8 cellular contexts compared by ENCODE assay signal in the genomic region with DNA sequence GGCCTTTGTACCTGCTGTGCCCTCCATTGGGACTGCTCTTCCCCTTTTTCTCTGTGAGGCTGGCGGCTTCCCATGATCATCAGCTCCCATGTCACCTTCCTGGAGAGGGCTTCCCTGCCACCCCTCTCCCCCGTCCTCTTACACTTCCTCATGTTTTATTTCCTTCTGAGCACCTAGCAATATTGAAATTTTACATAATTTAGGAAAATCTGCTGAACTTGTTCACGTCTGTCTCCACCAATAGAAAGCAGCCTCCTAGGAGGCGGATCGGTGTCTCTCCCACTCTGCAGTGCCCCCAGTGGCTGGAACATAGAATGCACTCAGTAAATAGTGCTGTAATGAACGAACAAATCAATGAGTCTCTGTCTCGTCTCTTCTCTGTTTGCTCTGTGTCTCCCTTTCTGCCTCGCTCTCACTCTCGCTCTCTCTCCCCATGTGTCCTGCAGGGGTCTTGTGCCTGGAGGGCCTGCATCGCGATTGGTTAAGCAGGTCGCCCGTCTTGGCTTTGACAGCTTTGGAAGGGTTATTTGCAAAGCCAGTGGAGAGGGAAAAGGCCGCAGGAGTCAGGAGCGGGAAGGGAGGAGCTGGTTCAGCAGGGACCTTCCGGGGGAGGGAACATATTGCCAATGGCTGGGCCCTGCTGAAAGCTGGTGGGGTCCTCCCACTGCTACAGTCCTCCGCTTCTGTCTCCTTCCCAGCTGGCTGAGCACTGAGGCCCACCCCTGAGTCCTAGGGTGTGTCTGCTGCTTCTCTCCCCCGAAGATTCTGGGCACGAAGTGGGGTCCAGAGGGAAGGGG. TPM values are rescaled to one million over a fixed set of nuclear protein-coding genes. Genes with fewer than 3 reads are reported as not detected.
DNase-seq lines count a peak whose midpoint lies in the region; ATAC-seq and TF ChIP-seq lines count a peak whose summit lies in the region.

No MANE protein-coding gene starts in this region.

- H4K8ac ChIP-seq in mesenchymal stem cell (ENCODE audit: low read length) = peak overlapping the region; percentile 4

- H2BK12ac ChIP-seq in mesenchymal stem cell (ENCODE audit: low read length in 2 of 2) = no peak overlapping the region

- no peak overlapping the region for H2AK5ac ChIP-seq in mesenchymal stem cell (ENCODE audit: low read length, severe bottlenecking)

- peak overlapping the region; percentile 72 for H2AFZ ChIP-seq in mesenchymal stem cell (ENCODE audit: low read depth, low read length)

- DNase-seq in Caco-2 (peak; percentile 77 to 83), NCI-H82 (lab: John Stamatoyannopoulos, UW) (peak; percentile 85), mesenchymal stem cell (peak; percentile 65), DMS79 (lab: John Stamatoyannopoulos, UW) (no peak)
- peak; percentile 74 for DNase-seq in activated CD4-positive, alpha-beta memory T cell treated with anti-CD3 and anti-CD28 coated beads, Interleukin-2, amount 10 ng/mL, durations not matched to agents 7 days and 5 days
- peak; percentile 47 for DNase-seq in stimulated activated CD8-positive, alpha-beta memory T cell treated with anti-CD3 and anti-CD28 coated beads, Interleukin-12 subunit alpha, Interleukin-12 subunit beta, amount 100 ng/mL, for 1 hour (ENCODE audit: low read depth)

- no peak overlapping the region for H3K14ac ChIP-seq in mesenchymal stem cell (ENCODE audit: low read length in 2 of 2)

- no peak overlapping the region for H3K23ac ChIP-seq in mesenchymal stem cell (ENCODE audit: low read length in 2 of 2)

- H3K27me3 ChIP-seq in Caco-2 (replicated peaks; ENCODE audit: control insufficient read depth, insufficient read depth, low read length) (no peaks in the 10 kb centered on the region), endocrine pancreas (ENCODE audit: control insufficient read depth, insufficient read depth, low read length) (no peaks in the 10 kb centered on the region), mesenchymal stem cell (ENCODE audit: control insufficient read depth in 1 of 2, insufficient read depth in 1 of 2, low read length in 2 of 2) (no peaks in the 10 kb centered on the region)

- no peaks in the 10 kb centered on the region for H3K79me1 ChIP-seq in mesenchymal stem cell (replicated peaks; ENCODE audit: low read length, poor library complexity, severe bottlenecking)

- TF ChIP-seq CTCF in Caco-2 (IDR thresholded peaks at IDR 0.05; ENCODE audit: insufficient read depth in 1 of 2, low read depth in 1 of 2, low read length in 1 of 2, severe bottlenecking in 1 of 2, unreplicated experiment in 1 of 2) = peak; percentile 91 to 99

- peak overlapping the region; percentile 47 for H3K4me2 ChIP-seq in mesenchymal stem cell (ENCODE audit: low read length, poor library complexity, severe bottlenecking)

- H3K36me3 ChIP-seq in Caco-2 (ENCODE audit: control insufficient read depth, insufficient read depth, low read length) (no peaks in the 10 kb centered on the region), endocrine pancreas (ENCODE audit: control insufficient read depth, insufficient read depth, low read length) (no peaks in the 10 kb centered on the region), mesenchymal stem cell (ENCODE audit: control insufficient read depth in 1 of 2, insufficient read depth in 2 of 2, low read depth in 1 of 2, low read length in 2 of 2) (no peaks in the 10 kb centered on the region)

- H3K18ac ChIP-seq in mesenchymal stem cell (ENCODE audit: low read depth in 1 of 2, low read length in 2 of 2) = no peak overlapping the region

- H3K36me3 Mint-ChIP-seq in Caco-2 (ENCODE audit: insufficient read depth, unreplicated experiment) = no peaks in the 10 kb centered on the region
- peaks cover 4% of the 10 kb centered on the region for H3K36me3 Mint-ChIP-seq in activated CD4-positive, alpha-beta memory T cell treated with anti-CD3 and anti-CD28 coated beads, Interleukin-2, amount 10 ng/mL, durations not matched to agents 7 days and 5 days (ENCODE audit: low read depth)

- POLR2A ChIA-PET in Caco-2 (lab: Charles Lee) = no interaction called here
- POLR2A ChIA-PET in activated CD4-positive, alpha-beta memory T cell treated with anti-CD3 and anti-CD28 coated beads, Interleukin-2, amount 10 ng/mL, durations not matched to agents 7 days and 5 days (lab: Charles Lee) = interaction anchor here (1.4 to 1.9 kb wide), 2 partner anchors 10 to 50 kb away, joined by 3 to 8 read pairs; a partner anchor contains a TSS

- H3K4me3 ChIP-seq in Caco-2 (ENCODE audit: low read depth, low read length) (no peak overlapping the region), endocrine pancreas (ENCODE audit: control insufficient read depth, insufficient read depth, low read length) (peak overlapping the region; percentile 28), mesenchymal stem cell (ENCODE audit: insufficient read depth in 1 of 2, low read depth in 1 of 2, low read length in 2 of 2) (peak overlapping the region; percentile 16 to 52)

- H4K91ac ChIP-seq in mesenchymal stem cell (ENCODE audit: low read length) = no peak overlapping the region

- H3K9me3 ChIP-seq in Caco-2 (no peaks in the 10 kb centered on the region), endocrine pancreas (ENCODE audit: control insufficient read depth, low read length) (no peaks in the 10 kb centered on the region), mesenchymal stem cell (ENCODE audit: control insufficient read depth, low read length) (no peaks in the 10 kb centered on the region)

- no peak overlapping the region for H2BK5ac ChIP-seq in mesenchymal stem cell (ENCODE audit: low read depth, low read length, poor library complexity, severe bottlenecking)

- H3K9ac ChIP-seq in endocrine pancreas (ENCODE audit: control insufficient read depth, insufficient read depth, low read length) = peak overlapping the region; percentile 63
- peak overlapping the region; percentile 66 for H3K9ac ChIP-seq in mesenchymal stem cell (ENCODE audit: low read length)

- no TSS peak for BruUV-seq in Caco-2 (replicated peaks; lab: Mats Ljungman, UMichigan)

- H3K27ac ChIP-seq in mesenchymal stem cell (ENCODE audit: low read length, poor library complexity, severe bottlenecking) = no peak overlapping the region

- no peaks in the 10 kb centered on the region for H3K4me1 ChIP-seq in Caco-2
- no peaks in the 10 kb centered on the region for H3K4me1 ChIP-seq in endocrine pancreas (ENCODE audit: control insufficient read depth, insufficient read depth, low read length)
- peaks cover 7% of the 10 kb centered on the region for H3K4me1 ChIP-seq in mesenchymal stem cell (ENCODE audit: control insufficient read depth, insufficient read depth, low read depth, low read length)

- intact Hi-C loops in Caco-2 (cut with micrococcal nuclease; ENCODE audit: unreplicated experiment) = no loop called here

- peak; percentile 65 for ATAC-seq in HG02678 (IDR thresholded peaks at IDR 0.05; ENCODE audit: unreplicated experiment)

- H2BK15ac ChIP-seq in mesenchymal stem cell (ENCODE audit: low read depth, poor library complexity, severe bottlenecking) = peak overlapping the region; percentile 78

- CTCF ChIA-PET in Caco-2 (lab: Charles Lee) = interaction anchor here (0.7 to 1.4 kb wide), 6 partner anchors 11 to 127 kb away, joined by 3 to 6 read pairs (median 3); a partner anchor contains a TSS
- CTCF ChIA-PET in activated CD4-positive, alpha-beta memory T cell treated with anti-CD3 and anti-CD28 coated beads, Interleukin-2, amount 10 ng/mL, durations not matched to agents 7 days and 5 days (lab: Charles Lee) = interaction anchor here (0.6 to 2.4 kb wide), 10 partner anchors 10 to 697 kb away, joined by 3 to 20 read pairs (median 6); a partner anchor contains a TSS

- no peak overlapping the region for H3K4me3 Mint-ChIP-seq in Caco-2 (ENCODE audit: unreplicated experiment)
- no peak overlapping the region for H3K4me3 Mint-ChIP-seq in activated CD4-positive, alpha-beta memory T cell treated with anti-CD3 and anti-CD28 coated beads, Interleukin-2, amount 10 ng/mL, durations not matched to agents 7 days and 5 days

- peaks cover 3% of the 10 kb centered on the region for H3K27me3 Mint-ChIP-seq in Caco-2 (ENCODE audit: insufficient read depth, unreplicated experiment)
- H3K27me3 Mint-ChIP-seq in activated CD4-positive, alpha-beta memory T cell treated with anti-CD3 and anti-CD28 coated beads, Interleukin-2, amount 10 ng/mL, durations not matched to agents 7 days and 5 days = peaks cover 11% of the 10 kb centered on the region

- H3K4me1 Mint-ChIP-seq in Caco-2 (ENCODE audit: low read depth, unreplicated experiment) = no peaks in the 10 kb centered on the region
- H3K4me1 Mint-ChIP-seq in activated CD4-positive, alpha-beta memory T cell treated with anti-CD3 and anti-CD28 coated beads, Interleukin-2, amount 10 ng/mL, durations not matched to agents 7 days and 5 days = peaks cover 35% of the 10 kb centered on the region

- H2BK120ac ChIP-seq in mesenchymal stem cell (ENCODE audit: low read depth, low read length) = no peak overlapping the region

- no peaks in the 10 kb centered on the region for H3K9me3 Mint-ChIP-seq in Caco-2 (ENCODE audit: unreplicated experiment)
- H3K9me3 Mint-ChIP-seq in activated CD4-positive, alpha-beta memory T cell treated with anti-CD3 and anti-CD28 coated beads, Interleukin-2, amount 10 ng/mL, durations not matched to agents 7 days and 5 days = no peaks in the 10 kb centered on the region

- H3K4ac ChIP-seq in mesenchymal stem cell (ENCODE audit: low read depth in 1 of 2, low read length in 2 of 2) = no peak overlapping the region

- 24% methylated on average over 19 of the region's 19 CpGs for WGBS in mesenchymal stem cell

- H3K27ac Mint-ChIP-seq in Caco-2 (ENCODE audit: unreplicated experiment) = no peak overlapping the region
- H3K27ac Mint-ChIP-seq in activated CD4-positive, alpha-beta memory T cell treated with anti-CD3 and anti-CD28 coated beads, Interleukin-2, amount 10 ng/mL, durations not matched to agents 7 days and 5 days = no peak overlapping the region

RNA-seq across cellular contexts. Expression of a gene that starts 12.1 kb away (rescaled TPM):
- not detected in 2 replicates for total RNA-seq in Caco-2 (2022)
- total RNA-seq in activated CD4-positive, alpha-beta memory T cell treated with anti-CD3 and anti-CD28 coated beads, Interleukin-2, amount 10 ng/mL, durations not matched to agents 7 days and 5 days = under 1 TPM in 1 of 2 experiments, not detected in 1; 0.15 TPM
- polyA plus RNA-seq in mesenchymal stem cell (2013, experiment 1 of 2) = not detected
- not detected for polyA plus RNA-seq in mesenchymal stem cell (2013, experiment 2 of 2)

RNA-seq across cellular contexts. Expression of a gene that starts 49.2 kb away (rescaled TPM):
- not detected in 2 replicates for total RNA-seq in Caco-2 (2022)
- 1 to 10 TPM; 1.4 TPM for total RNA-seq in activated CD4-positive, alpha-beta memory T cell treated with anti-CD3 and anti-CD28 coated beads, Interleukin-2, amount 10 ng/mL, durations not matched to agents 7 days and 5 days
- polyA plus RNA-seq in mesenchymal stem cell (2013, experiment 1 of 2) = 2.8 TPM
- polyA plus RNA-seq in mesenchymal stem cell (2013, experiment 2 of 2) = 2.6 TPM
